ENCODE assay signal across 9 cellular contexts in the genomic region with DNA sequence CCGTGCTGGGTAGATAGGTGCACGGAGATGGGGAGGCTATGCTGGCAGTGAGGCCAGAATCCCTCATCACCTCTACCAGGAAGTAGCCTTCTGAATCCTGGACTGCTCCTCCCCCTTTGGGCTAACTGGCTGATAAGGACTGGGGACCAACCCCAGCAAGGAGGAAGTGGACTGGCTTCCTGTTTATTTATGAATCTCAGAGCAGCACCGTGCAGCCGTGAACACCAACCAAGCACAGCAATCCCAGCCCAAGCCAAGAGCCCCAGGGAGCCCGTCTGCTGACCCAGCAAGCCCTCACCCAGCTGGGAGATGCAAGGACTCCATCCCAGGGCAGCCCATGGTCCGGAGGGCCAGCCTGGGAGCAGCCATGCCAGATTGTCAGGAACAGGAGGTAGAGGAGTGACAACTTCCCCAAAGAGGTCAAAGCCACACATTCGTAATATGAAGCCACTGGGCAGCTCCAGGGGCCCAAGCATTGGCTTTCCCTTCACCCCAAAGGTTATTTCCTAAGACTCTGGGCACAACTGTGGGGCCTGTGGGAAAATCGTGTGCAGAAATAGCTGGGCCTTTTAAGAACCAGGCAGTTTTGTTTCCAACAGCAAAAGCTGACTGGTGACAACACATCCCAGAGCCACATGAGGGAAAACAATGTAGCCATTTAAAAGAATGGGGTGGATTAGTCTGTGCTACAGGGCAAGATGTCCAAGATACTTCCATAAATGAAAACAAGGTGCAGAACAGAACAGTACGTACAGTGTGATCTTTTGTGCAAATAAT. TPM values are rescaled to one million over a fixed set of nuclear protein-coding genes. Genes with fewer than 3 reads are reported as not detected.
DNase-seq lines count a peak whose midpoint lies in the region; ATAC-seq, FAIRE-seq and TF ChIP-seq lines count a peak whose summit lies in the region.
"Had no signal": no experiment of that assay in that cellular context is flagged by ENCODE, and none has a peak within 500 bp of the region (broad histone marks: within the 10 kb centered on the region; RNA-seq: fewer than 3 reads in every experiment).

No MANE protein-coding gene starts in this region.

- H4K20me1 ChIP-seq in BLaER1 treated with 17β-estradiol and CSF1 and Interleukin-3, amounts not matched to agents 10 nM and 100 nM: no peaks in the 10 kb centered on the region

- 52 to 88% methylated on average over 2 to 9 of the region's 9 CpGs for WGBS in transverse colon (ENCODE audit: low coverage in 1 of 2), 2 donors

- no peaks in the 10 kb centered on the region for H3K9me3 ChIP-seq in BLaER1 treated with 17β-estradiol and CSF1 and Interleukin-3, amounts not matched to agents 10 nM and 100 nM (replicated peaks in 1 of 11)
- no peaks in the 10 kb centered on the region for H3K9me3 ChIP-seq in transverse colon

- H3K4me1 Mint-ChIP-seq in activated CD8-positive, alpha-beta T cell treated with anti-CD3 and anti-CD28 coated beads for 36 hours (ENCODE audit: low read depth): peaks cover 56% of the 10 kb centered on the region

- peak; percentile 48 for DNase-seq in H54 (ENCODE audit: insufficient read length, low spot score)
- peak; percentile 15 for DNase-seq in activated CD8-positive, alpha-beta T cell treated with anti-CD3 and anti-CD28 coated beads for 36 hours
- DNase-seq in transverse colon: peak; percentile 48
- no peak for DNase-seq in NCI-H524 (lab: John Stamatoyannopoulos, UW)

- no peaks in the 10 kb centered on the region for H3K27me3 Mint-ChIP-seq in activated CD8-positive, alpha-beta T cell treated with anti-CD3 and anti-CD28 coated beads for 36 hours

- CTCF ChIA-PET in activated CD8-positive, alpha-beta T cell treated with anti-CD3 and anti-CD28 coated beads for 36 hours (lab: Charles Lee): interaction anchor here (0.6 to 19.1 kb wide), 7 partner anchors 11 to 305 kb away, joined by 3 to 189 read pairs (median 4); no protein-coding TSS in a partner anchor

- peak overlapping the region; percentile 77 to 96 (median 90) for H3K4me2 ChIP-seq in BLaER1 treated with 17β-estradiol and CSF1 and Interleukin-3, amounts not matched to agents 10 nM and 100 nM

- peak overlapping the region; percentile 87 for H3K27ac Mint-ChIP-seq in activated CD8-positive, alpha-beta T cell treated with anti-CD3 and anti-CD28 coated beads for 36 hours

- intact Hi-C loops in activated CD8-positive, alpha-beta T cell treated with anti-CD3 and anti-CD28 coated beads for 36 hours (cut with micrococcal nuclease): no loop called here
- intact Hi-C loops in transverse colon (cut with DNase I; ENCODE audit: low total_unique reads): no loop called here

- no peak overlapping the region for H3K4me3 Mint-ChIP-seq in activated CD8-positive, alpha-beta T cell treated with anti-CD3 and anti-CD28 coated beads for 36 hours

- peak overlapping the region; percentile 35 to 80 (median 68); a peak in 20 of 22 replicates for H3K9ac ChIP-seq in BLaER1 treated with 17β-estradiol and CSF1 and Interleukin-3, amounts not matched to agents 10 nM and 100 nM

- H3K27ac ChIP-seq in BLaER1 treated with 17β-estradiol and CSF1 and Interleukin-3, amounts not matched to agents 10 nM and 100 nM: peak overlapping the region; percentile 59 to 93 (median 85); a peak in 21 of 22 replicates
- peak overlapping the region; percentile 97 for H3K27ac ChIP-seq in layer of hippocampus (ENCODE audit: low read depth, low read length)
- H3K27ac ChIP-seq in transverse colon: peak overlapping the region; percentile 67 to 72 (median 70)

- POLR2A ChIA-PET in activated CD8-positive, alpha-beta T cell treated with anti-CD3 and anti-CD28 coated beads for 36 hours (lab: Charles Lee): interaction anchor here (1.2 to 2.1 kb wide), 3 partner anchors 23 to 69 kb away, joined by 4 to 5 read pairs (median 4); no protein-coding TSS in a partner anchor

- TF ChIP-seq POLR2A in H54 (IDR thresholded peaks at IDR 0.05; ENCODE audit: low read depth, low read length): no peak
- TF ChIP-seq POLR2A in transverse colon (IDR thresholded peaks at IDR 0.05): no peak

- no peak for ATAC-seq in activated CD8-positive, alpha-beta T cell treated with anti-CD3 and anti-CD28 coated beads for 36 hours
- ATAC-seq in HG03095 (IDR thresholded peaks at IDR 0.05; ENCODE audit: unreplicated experiment) (no peak), GM19023 (IDR thresholded peaks at IDR 0.05; ENCODE audit: unreplicated experiment) (no peak)

- peaks cover 75 to 92% (median 81%) of the 10 kb centered on the region in 10 experiments for H3K4me1 ChIP-seq in BLaER1 treated with 17β-estradiol and CSF1 and Interleukin-3, amounts not matched to agents 10 nM and 100 nM
- peaks cover 12 to 39% (median 17%) of the 10 kb centered on the region in 4 donors for H3K4me1 ChIP-seq in transverse colon

- no peak for FAIRE-seq in H54 (lab: Jason Lieb, UNC)
- FAIRE-seq: colon had no signal

- no peaks in the 10 kb centered on the region for H3K27me3 ChIP-seq in BLaER1 treated with 17β-estradiol and CSF1 and Interleukin-3, amounts not matched to agents 10 nM and 100 nM
- H3K27me3 ChIP-seq in layer of hippocampus (ENCODE audit: control insufficient read depth, insufficient read depth, low read length) (no peaks in the 10 kb centered on the region), transverse colon (no peaks in the 10 kb centered on the region)

- H3K36me3 Mint-ChIP-seq in activated CD8-positive, alpha-beta T cell treated with anti-CD3 and anti-CD28 coated beads for 36 hours (ENCODE audit: low read depth): peaks cover 2% of the 10 kb centered on the region

- in situ Hi-C loops in transverse colon (cut with MboI; ENCODE audit: low pct_ligation_motif_present in 1 of 4, low pct_unique_long_range_greater_than_20kb in 1 of 4, low sequenced_read_pairs in 3 of 4): no loop called here

- no peak for TF ChIP-seq EP300 in transverse colon (IDR thresholded peaks at IDR 0.05; ENCODE audit: low read depth)

- no peak for TF ChIP-seq CTCF in activated CD8-positive, alpha-beta T cell treated with anti-CD3 and anti-CD28 coated beads for 36 hours (IDR thresholded peaks at IDR 0.05)
- no peak for TF ChIP-seq CTCF in transverse colon (IDR thresholded peaks at IDR 0.05)

- H3K9me3 Mint-ChIP-seq in activated CD8-positive, alpha-beta T cell treated with anti-CD3 and anti-CD28 coated beads for 36 hours: no peaks in the 10 kb centered on the region

- no peaks in the 10 kb centered on the region for H3K36me3 ChIP-seq in BLaER1 treated with 17β-estradiol and CSF1 and Interleukin-3, amounts not matched to agents 10 nM and 100 nM
- no peaks in the 10 kb centered on the region for H3K36me3 ChIP-seq in transverse colon

- H3K4me3 ChIP-seq in BLaER1 treated with 17β-estradiol and CSF1 and Interleukin-3, amounts not matched to agents 10 nM and 100 nM: peak overlapping the region in 9 of 10 experiments; percentile 12 to 60 (median 41); a peak in 14 of 20 replicates
- H3K4me3 ChIP-seq in transverse colon: no peak overlapping the region

RNA-seq across cellular contexts. Expression of a gene that starts 23.9 kb away (rescaled TPM):
- 100 to 1,000 TPM; 363 to 381 TPM for total RNA-seq in activated CD8-positive, alpha-beta T cell treated with anti-CD3 and anti-CD28 coated beads for 36 hours
- total RNA-seq in transverse colon: 100 to 1,000 TPM in 1 of 4 donors, 10 to 100 TPM in 3; 40.8 to 114 (median 74.4) TPM

RNA-seq across cellular contexts. Expression of a gene that starts 28.7 kb away (rescaled TPM):
- total RNA-seq in activated CD8-positive, alpha-beta T cell treated with anti-CD3 and anti-CD28 coated beads for 36 hours: 1 to 10 TPM; 6.4 to 6.7 TPM
- 10 to 100 TPM; 25.8 to 55.6 (median 50.2) TPM for total RNA-seq in transverse colon

Comparison
In these comparisons a context has a peak if more than half of its experiments do, and no peak if none do; other contexts are left out.
1. H3K4me3 ChIP-seq: peak in BLaER1 treated with 17β-estradiol and CSF1 and Interleukin-3, amounts not matched to agents 10 nM and 100 nM (9 of 10); none in transverse colon (0 of 4).
2. DNase-seq: peak in H54 (single experiment), activated CD8-positive, alpha-beta T cell treated with anti-CD3 and anti-CD28 coated beads for 36 hours (single experiment) and transverse colon (single experiment); none in NCI-H524 (0 of 2).
3. Peak in every context shown above with its lines, with median percentiles within 50 percentile points of each other: H3K27ac ChIP-seq.